In the genomic region with DNA sequence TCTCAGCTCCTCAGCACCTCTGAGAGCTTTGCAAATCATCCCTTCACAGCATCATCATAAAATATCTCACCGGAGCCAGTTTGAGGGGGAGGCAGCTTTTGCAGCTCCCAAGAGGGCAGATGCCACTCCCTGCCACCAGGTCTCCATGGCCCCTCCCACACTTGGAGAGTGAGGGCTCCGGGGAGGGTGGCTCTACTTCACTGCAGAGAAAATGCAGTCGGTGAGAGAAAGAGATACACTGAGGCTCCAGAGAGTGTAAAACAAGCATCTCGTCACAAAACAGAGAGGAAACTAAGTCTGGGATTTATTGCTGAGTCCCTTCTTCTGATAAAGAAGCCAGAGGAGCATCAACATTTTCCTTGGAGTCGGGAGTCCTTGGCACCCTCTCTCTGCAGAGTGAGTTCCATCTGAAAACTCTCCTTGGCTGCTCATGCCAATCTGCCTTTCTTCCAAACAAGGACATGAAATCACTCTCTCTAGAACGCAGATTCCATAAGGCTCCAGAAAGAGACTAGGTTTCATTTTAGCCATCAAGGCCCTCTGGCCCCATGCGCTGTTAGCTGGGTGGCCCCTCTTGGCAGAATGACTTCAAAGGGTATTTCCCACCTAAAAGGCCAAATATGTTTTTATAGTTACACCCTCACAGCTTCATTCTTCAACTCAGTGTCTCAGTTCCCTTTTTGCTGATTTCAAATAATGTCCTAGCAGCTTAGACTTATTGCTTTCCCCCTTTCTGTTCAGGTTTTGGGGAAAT, we compare ENCODE assay signal across 10 cellular contexts.
DNase-seq lines count a peak whose midpoint lies in the region; ATAC-seq and TF ChIP-seq lines count a peak whose summit lies in the region.
"Had no signal": no experiment of that assay in that cellular context is flagged by ENCODE, and none has a peak within 500 bp of the region (broad histone marks: within the 10 kb centered on the region; RNA-seq: fewer than 3 reads in every experiment).

No MANE protein-coding gene starts in this region.

- H3K4me1 ChIP-seq in spleen = peaks cover 9 to 70% (median 29%) of the 10 kb centered on the region in 6 donors
- H3K4me1 ChIP-seq in Caco-2 = no peaks in the 10 kb centered on the region
- H3K4me1 ChIP-seq: ascending aorta had no signal

- peaks cover 0 to under 1% (median 0%) of the 10 kb centered on the region in 7 donors for H3K27me3 ChIP-seq in spleen (replicated peaks in 1 of 7)
- H3K27me3 ChIP-seq in Caco-2 (replicated peaks; ENCODE audit: control insufficient read depth, insufficient read depth, low read length) = no peaks in the 10 kb centered on the region
- H3K27me3 ChIP-seq: ascending aorta had no signal

- DNase-seq in spleen (no peak), HCEC 1CT (no peak), Caco-2 (no peak)
- DNase-seq in activated CD8-positive, alpha-beta memory T cell treated with anti-CD3 and anti-CD28 coated beads, Interleukin-2, amount 50 U/mL, for 4 hours = no peak
- DNase-seq: NCI-H774 had no signal

- no peak for TF ChIP-seq POLR2A in spleen (IDR thresholded peaks at IDR 0.05)

- peaks cover 14% of the 10 kb centered on the region for H3K27me3 Mint-ChIP-seq in Caco-2 (ENCODE audit: insufficient read depth, unreplicated experiment)

- ATAC-seq in GM18907 (IDR thresholded peaks at IDR 0.05; ENCODE audit: unreplicated experiment) = peak; percentile 63
- peak; percentile 41 for ATAC-seq in GM21737 (IDR thresholded peaks at IDR 0.05; ENCODE audit: unreplicated experiment)
- ATAC-seq in HG03442 (IDR thresholded peaks at IDR 0.05; ENCODE audit: unreplicated experiment) = peak; percentile 58

- no TSS peak for BruUV-seq in Caco-2 (replicated peaks; lab: Mats Ljungman, UMichigan)

- H3K27ac Mint-ChIP-seq in Caco-2 (ENCODE audit: unreplicated experiment) = no peak overlapping the region
- H3K27ac Mint-ChIP-seq: type B pancreatic cell had no signal

- H3K36me3 ChIP-seq in spleen (no peaks in the 10 kb centered on the region), Caco-2 (ENCODE audit: control insufficient read depth, insufficient read depth, low read length) (no peaks in the 10 kb centered on the region)
- H3K36me3 ChIP-seq: ascending aorta had no signal

- WGBS in spleen, 5 donors = 57 to 70% (median 61%) methylated on average over 7 of the region's 7 CpGs

- no peaks in the 10 kb centered on the region for H3K9me3 ChIP-seq in spleen
- H3K9me3 ChIP-seq in Caco-2 = no peaks in the 10 kb centered on the region
- H3K9me3 ChIP-seq: ascending aorta had no signal

- TF ChIP-seq CTCF in spleen (IDR thresholded peaks at IDR 0.05 in 8 of 11, conservative IDR thresholded peaks at IDR 0.05 in 3 of 11) = no peak
- TF ChIP-seq CTCF in Caco-2 (IDR thresholded peaks at IDR 0.05; ENCODE audit: insufficient read depth in 1 of 2, low read depth in 1 of 2, low read length in 1 of 2, severe bottlenecking in 1 of 2, unreplicated experiment in 1 of 2) = no peak

- H3K27ac ChIP-seq in spleen = peak overlapping the region in 5 of 8 donors; percentile 6 to 62 (median 36)

- CTCF ChIA-PET in Caco-2 (lab: Charles Lee) = interaction anchor here (0.7 kb wide), 1 partner anchor 156 kb away, joined by 3 read pairs; no protein-coding TSS in a partner anchor

- H3K9me3 Mint-ChIP-seq in Caco-2 (ENCODE audit: unreplicated experiment) = no peaks in the 10 kb centered on the region
- H3K9me3 Mint-ChIP-seq: type B pancreatic cell had no signal

- no peaks in the 10 kb centered on the region for H3K36me3 Mint-ChIP-seq in Caco-2 (ENCODE audit: insufficient read depth, unreplicated experiment)
- H3K36me3 Mint-ChIP-seq: type B pancreatic cell had no signal

- H3K4me3 Mint-ChIP-seq in Caco-2 (ENCODE audit: unreplicated experiment) = no peak overlapping the region
- H3K4me3 Mint-ChIP-seq: type B pancreatic cell had no signal

- H3K4me1 Mint-ChIP-seq in Caco-2 (ENCODE audit: low read depth, unreplicated experiment) = no peaks in the 10 kb centered on the region

- POLR2A ChIA-PET in Caco-2 (lab: Charles Lee) = no interaction called here

- no peak overlapping the region for H3K4me3 ChIP-seq in spleen
- H3K4me3 ChIP-seq in Caco-2 (ENCODE audit: low read depth, low read length) = no peak overlapping the region

- intact Hi-C loops in spleen (cut with DNase I; ENCODE audit: low total_unique reads) (no loop called here), Caco-2 (cut with micrococcal nuclease; ENCODE audit: unreplicated experiment) (no loop called here)
